9 cellular contexts compared by ENCODE assay signal in the genomic region with DNA sequence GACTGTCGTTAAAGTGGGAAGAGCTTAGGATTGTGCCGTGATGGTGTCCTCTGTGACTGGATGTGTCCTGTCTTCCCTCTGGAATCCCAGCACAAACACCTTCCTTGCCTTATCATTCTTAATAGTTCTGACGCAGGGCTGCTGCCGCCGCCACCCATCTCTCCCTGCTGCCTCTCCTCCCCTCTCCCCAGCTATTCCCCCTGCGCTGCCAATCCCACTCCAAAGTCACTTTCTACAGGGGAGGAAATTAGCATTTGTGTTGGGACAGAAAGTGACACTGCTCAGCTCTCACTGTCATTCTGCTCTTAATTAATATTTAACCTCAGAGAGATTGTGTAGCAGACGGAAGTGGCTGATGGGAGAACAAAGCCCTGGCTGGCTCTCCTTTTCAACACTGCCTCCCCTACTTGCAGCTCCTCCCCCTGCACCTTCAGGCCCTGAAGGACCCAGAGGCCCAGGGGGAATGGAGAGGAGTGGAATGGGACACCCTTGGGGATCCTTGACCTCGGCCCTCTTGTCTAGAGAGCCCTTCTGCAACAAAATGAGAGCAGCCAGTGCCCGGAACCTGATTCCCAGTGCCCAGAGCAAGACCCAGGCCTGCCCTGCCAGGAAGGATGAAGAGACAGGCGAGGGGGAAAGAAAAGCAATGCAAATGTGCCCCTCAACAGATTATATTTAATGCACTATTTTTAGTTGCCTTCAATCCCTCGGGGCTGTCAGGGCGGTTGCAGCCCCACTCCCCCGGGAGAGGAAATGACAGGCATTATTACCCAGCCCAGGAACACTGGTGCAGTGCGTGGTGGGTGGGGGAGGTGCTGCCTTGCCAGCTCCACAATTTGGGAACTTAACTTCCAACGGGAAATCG. TPM values are rescaled to one million over a fixed set of nuclear protein-coding genes. Genes with fewer than 3 reads are reported as not detected.
DNase-seq lines count a peak whose midpoint lies in the region; ATAC-seq and TF ChIP-seq lines count a peak whose summit lies in the region.
"Had no signal": no experiment of that assay in that cellular context is flagged by ENCODE, and none has a peak within 500 bp of the region (broad histone marks: within the 10 kb centered on the region; RNA-seq: fewer than 3 reads in every experiment).

No MANE protein-coding gene starts in this region.

- no peaks in the 10 kb centered on the region for H3K9me3 Mint-ChIP-seq in activated naive CD4-positive, alpha-beta T cell treated with anti-CD3 and anti-CD28 coated beads, Interleukin-2, amount 10 ng/mL, durations not matched to agents 7 days and 5 days
- H3K9me3 Mint-ChIP-seq in HFFc6 (no peaks in the 10 kb centered on the region), immature natural killer cell (no peaks in the 10 kb centered on the region)

- peaks cover 55% of the 10 kb centered on the region for H3K27me3 Mint-ChIP-seq in activated naive CD4-positive, alpha-beta T cell treated with anti-CD3 and anti-CD28 coated beads, Interleukin-2, amount 10 ng/mL, durations not matched to agents 7 days and 5 days
- H3K27me3 Mint-ChIP-seq in HFFc6 (ENCODE audit: insufficient read depth) = peaks cover 44% of the 10 kb centered on the region
- H3K27me3 Mint-ChIP-seq in immature natural killer cell (ENCODE audit: low read depth in 3 of 3) = peaks cover 7 to 19% (median 12%) of the 10 kb centered on the region in 3 donors

- no peak overlapping the region for H3K27ac Mint-ChIP-seq in activated naive CD4-positive, alpha-beta T cell treated with anti-CD3 and anti-CD28 coated beads, Interleukin-2, amount 10 ng/mL, durations not matched to agents 7 days and 5 days
- no peak overlapping the region for H3K27ac Mint-ChIP-seq in HFFc6
- H3K27ac Mint-ChIP-seq in immature natural killer cell = no peak overlapping the region

- TF ChIP-seq CTCF in HFFc6 (IDR thresholded peaks at IDR 0.05) = no peak

- peak; percentile 93 for ATAC-seq in GM19043 (IDR thresholded peaks at IDR 0.05; ENCODE audit: low read depth, unreplicated experiment)
- ATAC-seq in HG02973 (IDR thresholded peaks at IDR 0.05; ENCODE audit: unreplicated experiment) = peak; percentile 86

- no peaks in the 10 kb centered on the region for H3K36me3 Mint-ChIP-seq in activated naive CD4-positive, alpha-beta T cell treated with anti-CD3 and anti-CD28 coated beads, Interleukin-2, amount 10 ng/mL, durations not matched to agents 7 days and 5 days
- no peaks in the 10 kb centered on the region for H3K36me3 Mint-ChIP-seq in HFFc6 (ENCODE audit: low read depth)
- no peaks in the 10 kb centered on the region for H3K36me3 Mint-ChIP-seq in immature natural killer cell

- H3K4me1 Mint-ChIP-seq in activated naive CD4-positive, alpha-beta T cell treated with anti-CD3 and anti-CD28 coated beads, Interleukin-2, amount 10 ng/mL, durations not matched to agents 7 days and 5 days = peaks cover 5% of the 10 kb centered on the region
- H3K4me1 Mint-ChIP-seq in HFFc6 (ENCODE audit: low read depth) (peaks cover 16% of the 10 kb centered on the region), immature natural killer cell (no peaks in the 10 kb centered on the region)

- DNase-seq in UCSD-AML1 (lab: John Stamatoyannopoulos, UW; ENCODE audit: unreplicated experiment) (peak; percentile 80), putamen (ENCODE audit: low spot score) (peak; percentile 77), NCI-H187 (lab: John Stamatoyannopoulos, UW) (no peak), HFFc6 (no peak), immature natural killer cell (no peak)
- DNase-seq in activated naive CD4-positive, alpha-beta T cell treated with anti-CD3 and anti-CD28 coated beads, Interleukin-2, amount 10 ng/mL, durations not matched to agents 7 days and 5 days = no peak
- DNase-seq: NCI-H1930 had no signal

- CTCF ChIA-PET in activated naive CD4-positive, alpha-beta T cell treated with anti-CD3 and anti-CD28 coated beads, Interleukin-2, amount 10 ng/mL, durations not matched to agents 7 days and 5 days (lab: Charles Lee) = no interaction called here

- no peak overlapping the region for H3K4me3 Mint-ChIP-seq in activated naive CD4-positive, alpha-beta T cell treated with anti-CD3 and anti-CD28 coated beads, Interleukin-2, amount 10 ng/mL, durations not matched to agents 7 days and 5 days
- H3K4me3 Mint-ChIP-seq in HFFc6 = no peak overlapping the region
- no peak overlapping the region for H3K4me3 Mint-ChIP-seq in immature natural killer cell

RNA-seq across cellular contexts. Expression of gene NRGN, which starts 14.7 kb away (rescaled TPM):
- 1 to 10 TPM; 3.8 to 6.5 (median 5.4) TPM for total RNA-seq in HFFc6 (2021; fragmentation: NEBNext Ultra II Directional; extraction: Animal tissue kit (Norgen Biotek cat#: 25700))
- 10 to 100 TPM in 1 of 3 donors, 1 to 10 TPM in 1, under 1 TPM in 1; 0.82 to 11.6 (median 3.0) TPM for polyA plus RNA-seq in immature natural killer cell

RNA-seq across cellular contexts. Expression of gene VSIG2, which starts 27.0 kb away (rescaled TPM):
- under 1 TPM in 1 of 6 experiments, not detected in 5; 0.14 TPM for total RNA-seq in HFFc6 (2021; fragmentation: NEBNext Ultra II Directional; extraction: Animal tissue kit (Norgen Biotek cat#: 25700))
- polyA plus RNA-seq in immature natural killer cell = not detected

RNA-seq across cellular contexts. Expression of gene ESAM, which starts 37.0 kb away (rescaled TPM):
- under 1 TPM in 3 of 6 experiments, not detected in 3; 0.11 to 0.14 (median 0.12) TPM for total RNA-seq in HFFc6 (2021; fragmentation: NEBNext Ultra II Directional; extraction: Animal tissue kit (Norgen Biotek cat#: 25700))
- polyA plus RNA-seq in immature natural killer cell = 1 to 10 TPM in 1 of 3 donors, under 1 TPM in 1, not detected in 1; 0.30 to 4.3 TPM

RNA-seq across cellular contexts. Expression of gene SPA17, which starts 51.4 kb away (rescaled TPM):
- 10 to 100 TPM in 1 of 6 experiments, 1 to 10 TPM in 5; 5.0 to 10.2 (median 9.1) TPM for total RNA-seq in HFFc6 (2021; fragmentation: NEBNext Ultra II Directional; extraction: Animal tissue kit (Norgen Biotek cat#: 25700))
- 1 to 10 TPM in 1 of 3 donors, under 1 TPM in 1, not detected in 1; 0.36 to 1.2 TPM for polyA plus RNA-seq in immature natural killer cell

RNA-seq across cellular contexts. Expression of gene SIAE, which starts 51.5 kb away (rescaled TPM):
- 10 to 100 TPM in 5 of 6 experiments, 1 to 10 TPM in 1; 9.2 to 14.4 (median 11.3) TPM for total RNA-seq in HFFc6 (2021; fragmentation: NEBNext Ultra II Directional; extraction: Animal tissue kit (Norgen Biotek cat#: 25700))
- polyA plus RNA-seq in immature natural killer cell = 1 to 10 TPM; 1.7 to 2.9 (median 2.6) TPM

Comparison
In these comparisons a context has a peak if more than half of its experiments do, and no peak if none do; other contexts are left out.
1. DNase-seq: peak in UCSD-AML1 (single experiment) and putamen (single experiment); none in NCI-H187 (0 of 2), activated naive CD4-positive, alpha-beta T cell treated with anti-CD3 and anti-CD28 coated beads, Interleukin-2, amount 10 ng/mL, durations not matched to agents 7 days and 5 days (single experiment), HFFc6 (single experiment) and immature natural killer cell (0 of 3).